8 cellular contexts compared by ENCODE assay signal in genomic region chr10:63720072-63720537, GRCh38.
DNase-seq lines count a peak whose midpoint lies in the region; ATAC-seq, FAIRE-seq and TF ChIP-seq lines count a peak whose summit lies in the region.

No MANE protein-coding gene starts in this region.

- H3K9ac ChIP-seq in KMS-11, result no peak overlapping the region
- no peak overlapping the region for H3K9ac ChIP-seq in K562 (ENCODE audit: insufficient read depth in 1 of 2, low read depth in 2 of 2, low read length in 2 of 2)

- no peak overlapping the region for H3K27ac Mint-ChIP-seq in CD4-positive, CD25-positive, alpha-beta regulatory T cell

- BruUV-seq in K562 (replicated peaks; lab: Mats Ljungman, UMichigan), result no TSS peak

- H3K4me3 ChIP-seq in CD4-positive, CD25-positive, alpha-beta regulatory T cell (ENCODE audit: low read depth, low read length), result no peak overlapping the region
- H3K4me3 ChIP-seq in KMS-11 (IDR thresholded peaks at IDR 0.05; ENCODE audit: insufficient read depth, low read depth, low read length) (no peak overlapping the region), K562 (no peak overlapping the region), kidney epithelial cell (ENCODE audit: low read depth, low read length) (no peak overlapping the region)

- no peaks in the 10 kb centered on the region for H3K9me3 Mint-ChIP-seq in CD4-positive, CD25-positive, alpha-beta regulatory T cell

- H3K4me1 ChIP-seq in CD4-positive, CD25-positive, alpha-beta regulatory T cell (ENCODE audit: control insufficient read depth, insufficient read depth, low read length, poor library complexity, severe bottlenecking), result no peaks in the 10 kb centered on the region
- no peaks in the 10 kb centered on the region for H3K4me1 ChIP-seq in KMS-11 (ENCODE audit: low read depth, poor library complexity, severe bottlenecking)
- no peaks in the 10 kb centered on the region for H3K4me1 ChIP-seq in K562 (replicated peaks in 1 of 2; ENCODE audit: control insufficient read depth in 2 of 2, insufficient read depth in 2 of 2, low read length in 2 of 2)

- DNase-seq in CD4-positive, CD25-positive, alpha-beta regulatory T cell, result peak; percentile 32 to 72 (median 72)
- DNase-seq in RWPE1 (ENCODE audit: low spot score) (peak; percentile 38), K562 (ENCODE audit: extremely low read depth in 1 of 4, low spot score in 3 of 4) (peak; percentile 46 to 66 (median 61)), kidney epithelial cell (ENCODE audit: low read depth) (no peak)
- DNase-seq in stimulated activated CD4-positive, alpha-beta T cell treated with anti-CD3 and anti-CD28 coated beads, TNF-alpha, amount 100 ng/mL, for 1 hour (ENCODE audit: low read depth in 3 of 3, low spot score in 1 of 3), result peak in 2 of 3 donors; percentile 22 to 28

- intact Hi-C loops in K562 (cut with micrococcal nuclease), result loop anchor here (1.0 to 10.0 kb wide), 6 partner anchors 89 to 1473 kb away; no protein-coding TSS in a partner anchor

- ATAC-seq in CD4-positive, CD25-positive, alpha-beta regulatory T cell (ENCODE audit: low read depth in 2 of 2), result peak; percentile 78 to 79
- ATAC-seq in GM18909 (IDR thresholded peaks at IDR 0.05; ENCODE audit: poor library complexity, unreplicated experiment) (peak; percentile 53), K562 (peak; percentile 56), HG03460 (IDR thresholded peaks at IDR 0.05; ENCODE audit: unreplicated experiment) (no peak)

- no peak overlapping the region for H3K27ac ChIP-seq in CD4-positive, CD25-positive, alpha-beta regulatory T cell (ENCODE audit: insufficient read depth, low read length, poor library complexity, severe bottlenecking)
- no peak overlapping the region for H3K27ac ChIP-seq in KMS-11
- H3K27ac ChIP-seq in RWPE1, result no peak overlapping the region
- no peak overlapping the region for H3K27ac ChIP-seq in K562 (ENCODE audit: extremely low read depth, low read depth, low read length)

- peaks cover 8% of the 10 kb centered on the region for H3K27me3 Mint-ChIP-seq in CD4-positive, CD25-positive, alpha-beta regulatory T cell

- in situ Hi-C loops in K562 (cut with MboI), result loop anchor here (5.0 kb wide), 2 partner anchors 88 to 558 kb away; no protein-coding TSS in a partner anchor

- H4K20me1 ChIP-seq in KMS-11 (ENCODE audit: insufficient read depth) (no peaks in the 10 kb centered on the region), K562 (replicated peaks; ENCODE audit: control insufficient read depth, insufficient read depth, low read length) (no peaks in the 10 kb centered on the region)

- H3K9me1 ChIP-seq in K562 (ENCODE audit: control insufficient read depth, insufficient read depth, low read length), result no peaks in the 10 kb centered on the region

- no peaks in the 10 kb centered on the region for H3K9me3 ChIP-seq in CD4-positive, CD25-positive, alpha-beta regulatory T cell (ENCODE audit: control insufficient read depth in 2 of 2, low read length in 2 of 2)
- H3K9me3 ChIP-seq in K562 (replicated peaks; ENCODE audit: control insufficient read depth, insufficient read depth, low read depth, low read length), result no peaks in the 10 kb centered on the region

- CTCF ChIA-PET in RWPE1 (lab: Yijun Ruan, JAX), result interaction anchor here (0.6 to 3.2 kb wide), 21 partner anchors 11 to 1875 kb away, joined by 3 to 33 read pairs (median 3); no protein-coding TSS in a partner anchor
- CTCF ChIA-PET in K562 (lab: Yijun Ruan, JAX; ENCODE audit: low intra/inter-chr PET ratio), result interaction anchor here (0.7 to 3.8 kb wide), 6 partner anchors 47 to 562 kb away, joined by 3 to 63 read pairs (median 3); no protein-coding TSS in a partner anchor

- no peak for TF ChIP-seq EP300 in K562 (IDR thresholded peaks at IDR 0.05; ENCODE audit: low read length)

- peak; percentile 96 for TF ChIP-seq RAD21 in K562 (CRISPR knock-in tag; conservative IDR thresholded peaks at IDR 0.05 in 1 of 2, IDR thresholded peaks at IDR 0.05 in 1 of 2)

- H3K79me2 ChIP-seq in KMS-11 (ENCODE audit: insufficient read depth, low read depth) (no peaks in the 10 kb centered on the region), K562 (ENCODE audit: control insufficient read depth, insufficient read depth, low read length) (no peaks in the 10 kb centered on the region)

- peak; percentile 96 for TF ChIP-seq CTCF in KMS-11 (conservative IDR thresholded peaks at IDR 0.05; ENCODE audit: low read depth, low read length)
- peak; percentile 96 for TF ChIP-seq CTCF in RWPE1 (conservative IDR thresholded peaks at IDR 0.05; ENCODE audit: low read depth)
- TF ChIP-seq CTCF in K562 (IDR thresholded peaks at IDR 0.05 in 2 of 3, conservative IDR thresholded peaks at IDR 0.05 in 1 of 3; ENCODE audit: insufficient read depth in 2 of 3, low read depth in 1 of 3, low read length in 3 of 3), result peak; percentile 82 to 98 (median 83)
- peak; percentile 88 for TF ChIP-seq CTCF in kidney epithelial cell (IDR thresholded peaks at IDR 0.05; ENCODE audit: insufficient read depth, low read length, poor library complexity, severe bottlenecking)

- WGBS in K562 (ENCODE audit: insufficient coverage, low coverage, missing lambda C conversion rate), result 2% methylated on average over 6 of the region's 6 CpGs

- peaks cover 3% of the 10 kb centered on the region for H3K27me3 ChIP-seq in CD4-positive, CD25-positive, alpha-beta regulatory T cell (ENCODE audit: control insufficient read depth, insufficient read depth, low read length)
- H3K27me3 ChIP-seq in KMS-11 (ENCODE audit: insufficient read depth, low read depth) (no peaks in the 10 kb centered on the region), K562 (ENCODE audit: control insufficient read depth in 2 of 2, insufficient read depth in 2 of 2, low read length in 2 of 2) (peaks cover 20 to 40% of the 10 kb centered on the region in 2 experiments), kidney epithelial cell (ENCODE audit: control insufficient read depth, insufficient read depth, low read length) (peaks cover 2% of the 10 kb centered on the region)

- H3K4me2 ChIP-seq in KMS-11 (no peak overlapping the region), K562 (ENCODE audit: insufficient read depth, low read length) (no peak overlapping the region)

- FAIRE-seq in K562 (lab: Jason Lieb, UNC), result peak; percentile 82

- no peak overlapping the region for H3K4me3 Mint-ChIP-seq in CD4-positive, CD25-positive, alpha-beta regulatory T cell

- H3K36me3 ChIP-seq in CD4-positive, CD25-positive, alpha-beta regulatory T cell (ENCODE audit: control insufficient read depth, insufficient read depth, low read length), result no peaks in the 10 kb centered on the region
- H3K36me3 ChIP-seq in KMS-11 (ENCODE audit: insufficient read depth) (no peaks in the 10 kb centered on the region), K562 (ENCODE audit: control insufficient read depth, insufficient read depth, low read length) (no peaks in the 10 kb centered on the region), kidney epithelial cell (ENCODE audit: control insufficient read depth, insufficient read depth, low read length) (no peaks in the 10 kb centered on the region)

- H2AFZ ChIP-seq in KMS-11 (ENCODE audit: low read depth) (no peak overlapping the region), K562 (ENCODE audit: low read depth, low read length) (no peak overlapping the region)

- peaks cover 0 to 10% (median 7%) of the 10 kb centered on the region in 4 donors for H3K4me1 Mint-ChIP-seq in CD4-positive, CD25-positive, alpha-beta regulatory T cell

- POLR2A ChIA-PET in RWPE1 (lab: Yijun Ruan, JAX; ENCODE audit: low non-redundant PET), result no interaction called here
- POLR2A ChIA-PET in K562 (lab: Yijun Ruan, JAX), result interaction anchor here (0.6 to 1.6 kb wide), 8 partner anchors 9 to 556 kb away, joined by 3 to 14 read pairs (median 4); no protein-coding TSS in a partner anchor

- no peaks in the 10 kb centered on the region for H3K36me3 Mint-ChIP-seq in CD4-positive, CD25-positive, alpha-beta regulatory T cell

- TF ChIP-seq POLR2A in K562 (conservative IDR thresholded peaks at IDR 0.05), result no peak

TF ChIP-seq in K562, 482 proteins besides CTCF, POLR2A, EP300 and RAD21 (continues in another document):
- TF ChIP-seq SIX5 (IDR thresholded peaks at IDR 0.05; ENCODE audit: borderline replicate concordance in 1 of 2, insufficient read depth in 1 of 2, low read depth in 1 of 2, low read length in 2 of 2) (no peak), ZC3H4 (CRISPR knock-in tag; IDR thresholded peaks at IDR 0.05; ENCODE audit: borderline replicate concordance) (no peak), MAZ (CRISPR knock-in tag; conservative IDR thresholded peaks at IDR 0.05 in 1 of 2, IDR thresholded peaks at IDR 0.05 in 1 of 2) (peak in 1 of 2 experiments; percentile 16; a peak in 1 of 4 replicates), ZKSCAN3 (CRISPR knock-in tag; IDR thresholded peaks at IDR 0.05) (no peak), XRCC5 (IDR thresholded peaks at IDR 0.05; ENCODE audit: low read depth, low read length) (no peak), NFYB (IDR thresholded peaks at IDR 0.05; ENCODE audit: extremely low read depth, insufficient read length) (no peak), NCOR1 (IDR thresholded peaks at IDR 0.05) (no peak), ID3 (CRISPR knock-in tag; IDR thresholded peaks at IDR 0.05) (no peak), ID3 (tag; IDR thresholded peaks at IDR 0.05) (no peak), EZH2 (IDR thresholded peaks at IDR 0.05; ENCODE audit: borderline replicate concordance, low read depth, low read length) (no peak), NKRF (IDR thresholded peaks at IDR 0.05; ENCODE audit: borderline replicate concordance) (no peak)
